Comparison of ENCODE assay signal across 9 cellular contexts in the genomic region with DNA sequence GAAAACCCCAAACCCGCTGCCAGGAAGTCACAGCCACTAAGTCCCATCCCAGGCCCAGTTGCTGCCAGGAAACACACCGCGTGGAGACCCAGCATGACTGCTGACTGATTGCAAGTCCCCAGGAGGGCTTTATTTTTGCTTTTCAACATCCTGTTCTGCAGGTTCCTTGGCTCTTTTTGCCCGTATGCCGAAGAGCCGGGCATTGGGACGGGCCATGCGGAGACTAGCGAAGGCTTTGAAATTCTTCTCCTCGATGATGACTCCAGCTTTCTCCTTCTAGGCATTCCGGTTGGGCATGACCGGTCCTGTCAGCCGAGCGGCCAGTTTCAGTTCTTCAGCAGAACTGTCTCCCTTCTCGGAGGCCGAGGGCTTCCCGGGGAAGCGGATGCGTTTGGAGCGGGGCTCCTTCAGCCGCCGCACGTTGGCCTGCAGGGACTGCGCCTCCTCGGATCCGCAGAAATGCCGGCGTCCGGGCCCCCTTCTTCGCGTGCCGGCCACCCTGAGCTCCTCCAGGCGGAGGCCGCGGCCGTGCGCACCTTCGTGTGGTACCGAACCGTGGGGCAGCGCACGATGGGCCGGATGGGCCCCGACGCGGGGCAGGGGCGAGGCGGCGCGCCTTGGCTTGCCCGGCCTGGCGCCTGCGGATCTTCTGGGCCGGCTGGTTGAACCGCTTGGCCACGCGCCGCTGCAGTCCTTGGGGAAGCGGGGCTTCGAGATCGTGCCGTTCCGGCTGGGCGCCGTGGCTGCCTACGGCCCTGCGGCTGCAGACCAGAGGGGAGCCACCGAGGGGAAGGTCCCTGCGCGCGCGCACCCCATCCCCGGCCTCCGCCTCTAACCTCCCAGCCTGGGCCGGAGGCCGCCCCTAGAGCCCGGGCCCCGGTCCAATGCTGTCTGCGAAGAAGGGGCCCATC. TPM values are rescaled to one million over a fixed set of nuclear protein-coding genes. Genes with fewer than 3 reads are reported as not detected.
DNase-seq lines count a peak whose midpoint lies in the region; ATAC-seq and TF ChIP-seq lines count a peak whose summit lies in the region.
"Had no signal": no experiment of that assay in that cellular context is flagged by ENCODE, and none has a peak within 500 bp of the region (broad histone marks: within the 10 kb centered on the region; RNA-seq: fewer than 3 reads in every experiment).

No MANE protein-coding gene starts in this region.

- peak overlapping the region; percentile 74 for H3K4me3 Mint-ChIP-seq in endothelial cell (ENCODE audit: unreplicated experiment)

- H3K27me3 Mint-ChIP-seq in endothelial cell (ENCODE audit: unreplicated experiment), result peaks cover 1% of the 10 kb centered on the region

- peak overlapping the region; percentile 72 for H3K4me3 ChIP-seq in ACC112 (ENCODE audit: low read depth, low read length)
- peak overlapping the region; percentile 25 for H3K4me3 ChIP-seq in HFF-Myc (replicated peaks; ENCODE audit: low read depth, low read length)
- peak overlapping the region; percentile 37 to 60 for H3K4me3 ChIP-seq in muscle layer of duodenum (ENCODE audit: low read depth in 1 of 2, low read length in 2 of 2)
- H3K4me3 ChIP-seq in PC-9, result no peak overlapping the region

- H3F3A ChIP-seq in PC-9 (ENCODE audit: insufficient read depth, low read depth), result no peaks in the 10 kb centered on the region

- no peaks in the 10 kb centered on the region for H3K9me2 ChIP-seq in PC-9 (ENCODE audit: insufficient read depth)

- peaks cover 8% of the 10 kb centered on the region for H3K4me1 Mint-ChIP-seq in endothelial cell (ENCODE audit: unreplicated experiment)

- H3K4me1 ChIP-seq in ACC112 (ENCODE audit: control insufficient read depth, insufficient read depth, low read length, unreplicated experiment) (no peaks in the 10 kb centered on the region), muscle layer of duodenum (ENCODE audit: control insufficient read depth in 1 of 2, insufficient read depth in 2 of 2, low read length in 2 of 2) (peaks cover 0 to 9% of the 10 kb centered on the region in 2 donors), PC-9 (replicated peaks; ENCODE audit: insufficient read depth) (no peaks in the 10 kb centered on the region)

- BruUV-seq in PC-9 (replicated peaks; lab: Mats Ljungman, UMichigan), result no TSS peak

- H3K4me2 ChIP-seq in PC-9, result no peak overlapping the region

- CTCF ChIA-PET in PC-9 (lab: Charles Lee), result no interaction called here

- H3K9me3 Mint-ChIP-seq in endothelial cell (ENCODE audit: unreplicated experiment), result no peaks in the 10 kb centered on the region

- intact Hi-C loops in PC-9 (cut with micrococcal nuclease; ENCODE audit: unreplicated experiment), result no loop called here

- peaks cover 1% of the 10 kb centered on the region; the same call in 1 of the 2 replicates for H3K27me3 ChIP-seq in ACC112 (ENCODE audit: insufficient read depth, low read length)
- H3K27me3 ChIP-seq in muscle layer of duodenum (ENCODE audit: low read depth, low read length), result no peaks in the 10 kb centered on the region
- peaks cover 30% of the 10 kb centered on the region for H3K27me3 ChIP-seq in PC-9 (ENCODE audit: insufficient read depth, low read depth)

- H4K20me1 ChIP-seq in PC-9 (ENCODE audit: insufficient read depth), result no peaks in the 10 kb centered on the region

- no peaks in the 10 kb centered on the region for H3K9me3 ChIP-seq in muscle layer of duodenum (ENCODE audit: control insufficient read depth in 1 of 2, low read length in 2 of 2)
- H3K9me3 ChIP-seq in PC-9 (ENCODE audit: insufficient read depth, low read depth), result no peaks in the 10 kb centered on the region

- H3K36me3 Mint-ChIP-seq in endothelial cell (ENCODE audit: low read depth, unreplicated experiment), result peaks cover 7% of the 10 kb centered on the region

- POLR2A ChIA-PET in PC-9 (lab: Charles Lee; ENCODE audit: unreplicated experiment), result no interaction called here

- H3K36me3 ChIP-seq in ACC112 (ENCODE audit: insufficient read depth, low read length), result no peaks in the 10 kb centered on the region
- H3K36me3 ChIP-seq in muscle layer of duodenum (ENCODE audit: control insufficient read depth in 1 of 2, insufficient read depth in 2 of 2, low read length in 2 of 2), result peaks cover 0 to 3% of the 10 kb centered on the region in 2 donors
- H3K36me3 ChIP-seq in PC-9 (ENCODE audit: low read depth), result no peaks in the 10 kb centered on the region

- no peak for TF ChIP-seq CTCF in HFF-Myc (IDR thresholded peaks at IDR 0.05; ENCODE audit: low read depth, low read length, missing control alignments)
- no peak for TF ChIP-seq CTCF in endothelial cell (IDR thresholded peaks at IDR 0.05; ENCODE audit: unreplicated experiment)
- TF ChIP-seq CTCF in PC-9 (conservative IDR thresholded peaks at IDR 0.05), result no peak

- no peak overlapping the region for H3K27ac ChIP-seq in ACC112 (ENCODE audit: low read depth, low read length)
- H3K27ac ChIP-seq in muscle layer of duodenum (ENCODE audit: low read length), result no peak overlapping the region
- H3K27ac ChIP-seq in PC-9, result no peak overlapping the region

- H3K79me2 ChIP-seq in ACC112 (ENCODE audit: control insufficient read depth, insufficient read depth, low read length, unreplicated experiment) (no peaks in the 10 kb centered on the region), PC-9 (ENCODE audit: low read depth) (no peaks in the 10 kb centered on the region)

- no peak for DNase-seq in HFF-Myc (ENCODE audit: extremely low read depth, low read depth)
- DNase-seq in endothelial cell (ENCODE audit: low spot score), result peak; percentile 50
- no peak for DNase-seq in PC-9
- DNase-seq in middle frontal gyrus (ENCODE audit: extremely low spot score, low spot score), result no peak
- no peak for DNase-seq in mucosa of gallbladder (ENCODE audit: low spot score)
- DNase-seq: NCI-H1092 had no signal

- peak overlapping the region; percentile 50 for H2AFZ ChIP-seq in ACC112 (ENCODE audit: low read length, unreplicated experiment)
- no peak overlapping the region for H2AFZ ChIP-seq in PC-9

- ATAC-seq in GM19395 (IDR thresholded peaks at IDR 0.05; ENCODE audit: unreplicated experiment), result no peak

- H3K27ac Mint-ChIP-seq in endothelial cell (ENCODE audit: unreplicated experiment), result no peak overlapping the region

RNA-seq across cellular contexts. Expression of gene ZSCAN5C, which starts 15.2 kb away (rescaled TPM):
- not detected for total RNA-seq in endothelial cell (ENCODE audit: unreplicated experiment)
- total RNA-seq in PC-9 (2021), result not detected in 2 replicates
- not detected for total RNA-seq in mucosa of gallbladder

RNA-seq across cellular contexts. Expression of gene ZSCAN5B, which starts 19.7 kb away (rescaled TPM):
- total RNA-seq in endothelial cell (ENCODE audit: unreplicated experiment) (not detected), PC-9 (2021) (not detected in 2 replicates), mucosa of gallbladder (not detected)

RNA-seq across cellular contexts. Expression of gene GALP, which starts 41.5 kb away (rescaled TPM):
- total RNA-seq in endothelial cell (ENCODE audit: unreplicated experiment) (not detected), PC-9 (2021) (not detected in 2 replicates), mucosa of gallbladder (not detected)

RNA-seq across cellular contexts. Expression of gene EDDM13, which starts 55.3 kb away (rescaled TPM):
- not detected for total RNA-seq in endothelial cell (ENCODE audit: unreplicated experiment)
- total RNA-seq in PC-9 (2021), result not detected in 2 replicates
- total RNA-seq in mucosa of gallbladder, result not detected
